In genomic region chr11:111736191-111736590, GRCh38 we compare ENCODE assay signal across 11 cellular contexts. TPM values are rescaled to one million over a fixed set of nuclear protein-coding genes. Genes with fewer than 3 reads are reported as not detected.
DNase-seq lines count a peak whose midpoint lies in the region; ATAC-seq, FAIRE-seq and TF ChIP-seq lines count a peak whose summit lies in the region.
"Had no signal": no experiment of that assay in that cellular context is flagged by ENCODE, and none has a peak within 500 bp of the region (broad histone marks: within the 10 kb centered on the region; RNA-seq: fewer than 3 reads in every experiment).

No MANE protein-coding gene starts in this region.

- H3K36me3 ChIP-seq in pancreas = peaks cover 0 to 7% (median 6%) of the 10 kb centered on the region in 3 donors

- ATAC-seq in SK-N-SH treated with all-trans-retinoic acid at 6 μM for 48 hours = peak; percentile 8
- no peak for ATAC-seq in pancreas
- ATAC-seq in HG02938 (IDR thresholded peaks at IDR 0.05; ENCODE audit: unreplicated experiment) = no peak
- ATAC-seq: activated CD4-positive, CD25-positive, alpha-beta regulatory T cell treated with anti-CD3 and anti-CD28 coated beads, Interleukin-2, amount 50 U/mL, for 24 hours had no signal

- H3K27me3 ChIP-seq in pancreas = no peaks in the 10 kb centered on the region

- H3K9me3 Mint-ChIP-seq in activated naive CD4-positive, alpha-beta T cell treated with anti-CD3 and anti-CD28 coated beads for 36 hours = no peaks in the 10 kb centered on the region

- no peak for TF ChIP-seq CTCF in AG09319 (IDR thresholded peaks at IDR 0.05; ENCODE audit: low read depth, low read length)
- TF ChIP-seq CTCF in fibroblast of villous mesenchyme (IDR thresholded peaks at IDR 0.05; ENCODE audit: insufficient read depth, low read depth, low read length) = no peak
- no peak for TF ChIP-seq CTCF in pancreas (IDR thresholded peaks at IDR 0.05)

- H3K4me1 Mint-ChIP-seq in activated naive CD4-positive, alpha-beta T cell treated with anti-CD3 and anti-CD28 coated beads for 36 hours (ENCODE audit: low read depth) = peaks cover 9% of the 10 kb centered on the region

- DNase-seq in AG09319 (ENCODE audit: extremely low read depth, low read depth) (peak; percentile 34), fibroblast of villous mesenchyme (ENCODE audit: low read depth) (peak; percentile 66), pancreas (peak in 1 of 6 donors; percentile 33), DMS153 treated with DMSO at 0.1 percent for 48 hours (lab: John Stamatoyannopoulos, UW; ENCODE audit: unreplicated experiment) (no peak), activated T-cell treated with anti-CD3 and anti-CD28 coated beads for 4 hours (no peak)
- no peak for DNase-seq in activated naive CD4-positive, alpha-beta T cell treated with anti-CD3 and anti-CD28 coated beads for 36 hours
- DNase-seq: DND-41, NCI-H146 had no signal

- intact Hi-C loops in pancreas (cut with DNase I) = no loop called here
- intact Hi-C loops in activated naive CD4-positive, alpha-beta T cell treated with anti-CD3 and anti-CD28 coated beads for 36 hours (cut with micrococcal nuclease) = no loop called here

- H3K4me3 Mint-ChIP-seq in activated naive CD4-positive, alpha-beta T cell treated with anti-CD3 and anti-CD28 coated beads for 36 hours = no peak overlapping the region

- peaks cover 11% of the 10 kb centered on the region for H3K36me3 Mint-ChIP-seq in activated naive CD4-positive, alpha-beta T cell treated with anti-CD3 and anti-CD28 coated beads for 36 hours (ENCODE audit: low read depth)

- CTCF ChIA-PET in activated naive CD4-positive, alpha-beta T cell treated with anti-CD3 and anti-CD28 coated beads for 36 hours (lab: Charles Lee) = no interaction called here

- 83 to 84% methylated on average over 11 of the region's 11 CpGs for WGBS in pancreas, 2 donors

- peak overlapping the region; percentile 31 to 86 (median 60) for H3K27ac ChIP-seq in pancreas

- H3K27me3 Mint-ChIP-seq in activated naive CD4-positive, alpha-beta T cell treated with anti-CD3 and anti-CD28 coated beads for 36 hours (ENCODE audit: low read depth) = no peaks in the 10 kb centered on the region

- H3K4me3 ChIP-seq in fibroblast of villous mesenchyme (ENCODE audit: low read depth, low read length) (no peak overlapping the region), pancreas (no peak overlapping the region)

- H3K9me3 ChIP-seq in pancreas = no peaks in the 10 kb centered on the region

- no peak for FAIRE-seq in pancreas (lab: Jason Lieb, UNC)

- peaks cover 21 to 49% (median 41%) of the 10 kb centered on the region in 3 donors for H3K4me1 ChIP-seq in pancreas

- H3K27ac Mint-ChIP-seq in activated naive CD4-positive, alpha-beta T cell treated with anti-CD3 and anti-CD28 coated beads for 36 hours = no peak overlapping the region

TF ChIP-seq in SK-N-SH treated with all-trans-retinoic acid at 6 μM for 48 hours, 23 proteins besides CTCF, POLR2A, EP300 and RAD21:
- TF ChIP-seq CSDC2 (CRISPR knock-in tag; IDR thresholded peaks at IDR 0.05) (0 out of 2 replicates have a peak, but pooled peaks have one; percentile 10), ZNF565 (CRISPR knock-in tag; conservative IDR thresholded peaks at IDR 0.05; ENCODE audit: low read depth) (0 out of 2 replicates have a peak, but pooled peaks have one; percentile 22), PATZ1 (CRISPR knock-in tag; IDR thresholded peaks at IDR 0.05; ENCODE audit: borderline replicate concordance) (0 out of 2 replicates have a peak, but pooled peaks have one; percentile 7), CREB5 (CRISPR knock-in tag; IDR thresholded peaks at IDR 0.05; ENCODE audit: low read depth) (no peak)
TF ChIP-seq in SK-N-SH treated with all-trans-retinoic acid at 6 μM for 48 hours: peak in this region for 3.

RNA-seq across cellular contexts. Expression of gene PPP2R1B, which starts 30.0 kb away (rescaled TPM):
- total RNA-seq in fibroblast of villous mesenchyme (25.1 and 38.9 TPM in 2 replicates), pancreas (10 to 100 TPM; 23.2 to 50.1 (median 34.5) TPM)
- polyA plus RNA-seq in pancreas = 10 to 100 TPM; 12.6 to 15.9 TPM
- 10 to 100 TPM; 36.7 to 43.8 TPM for total RNA-seq in activated naive CD4-positive, alpha-beta T cell treated with anti-CD3 and anti-CD28 coated beads for 36 hours

Comparison
In these comparisons a context has a peak if more than half of its experiments do, and no peak if none do; other contexts are left out.
1. DNase-seq: peak in AG09319 (single experiment) and fibroblast of villous mesenchyme (single experiment); none in DMS153 treated with DMSO at 0.1 percent for 48 hours (single experiment), activated naive CD4-positive, alpha-beta T cell treated with anti-CD3 and anti-CD28 coated beads for 36 hours (single experiment) and activated T-cell treated with anti-CD3 and anti-CD28 coated beads for 4 hours (single experiment).